In the genomic region with DNA sequence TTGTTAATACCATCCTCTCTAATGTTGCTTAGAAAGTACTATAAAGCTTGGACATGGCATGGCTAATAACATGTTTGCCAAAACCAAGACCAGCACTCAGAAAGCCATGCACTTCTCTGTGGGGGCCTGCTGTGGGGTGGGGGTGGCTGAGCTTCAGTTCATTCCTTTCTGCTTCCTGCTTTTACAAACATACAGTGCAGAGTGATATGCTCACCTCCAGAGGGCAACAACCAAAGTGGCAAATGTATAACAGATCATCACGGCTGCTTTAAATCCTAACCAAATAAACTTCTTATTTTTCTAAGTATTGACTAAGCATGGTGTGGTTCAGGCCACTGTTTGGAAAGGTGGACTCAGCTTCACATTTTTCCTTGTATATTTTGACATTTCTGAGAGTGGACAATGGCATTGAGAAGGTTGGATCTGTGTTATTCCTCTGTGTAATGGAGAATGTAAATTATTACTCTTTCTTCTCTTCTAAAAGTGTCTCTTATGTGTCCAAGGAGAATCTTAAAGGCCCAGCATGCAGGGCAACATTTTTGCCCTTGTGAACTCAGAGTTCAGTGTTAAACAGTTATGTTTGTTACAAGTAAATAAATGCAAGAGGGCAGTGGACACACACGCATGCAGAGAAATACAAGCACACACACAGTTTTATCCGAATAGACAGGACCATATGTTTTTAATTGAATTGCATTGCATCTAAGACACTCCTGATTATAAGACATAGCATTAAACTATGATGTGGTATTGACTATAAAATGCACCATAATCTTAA, we compare ENCODE assay signal across 20 cellular contexts.
DNase-seq lines count a peak whose midpoint lies in the region; ATAC-seq, FAIRE-seq and TF ChIP-seq lines count a peak whose summit lies in the region.
"Had no signal": no experiment of that assay in that cellular context is flagged by ENCODE, and none has a peak within 500 bp of the region (broad histone marks: within the 10 kb centered on the region; RNA-seq: fewer than 3 reads in every experiment).

No MANE protein-coding gene starts in this region.

- no peaks in the 10 kb centered on the region for H3K4me1 ChIP-seq in keratinocyte (ENCODE audit: control insufficient read depth, extremely low read depth, insufficient read depth, low read length)
- H3K4me1 ChIP-seq: left lung had no signal

- no peak overlapping the region for H3K27ac Mint-ChIP-seq in activated CD8-positive, alpha-beta memory T cell treated with anti-CD3 and anti-CD28 coated beads, Interleukin-2, amount 10 ng/mL, durations not matched to agents 7 days and 5 days
- H3K27ac Mint-ChIP-seq: CD4-positive, CD25-positive, alpha-beta regulatory T cell; naive thymus-derived CD4-positive, alpha-beta T cell had no signal

- no peaks in the 10 kb centered on the region for H3K79me2 ChIP-seq in keratinocyte (ENCODE audit: control insufficient read depth, insufficient read depth, low read length)

- no peaks in the 10 kb centered on the region for H3K27me3 ChIP-seq in WERI-Rb-1 (ENCODE audit: insufficient read depth, low read depth, severe bottlenecking)
- no peaks in the 10 kb centered on the region for H3K27me3 ChIP-seq in keratinocyte (ENCODE audit: control insufficient read depth, extremely low read depth, insufficient read depth, low read length)
- H3K27me3 ChIP-seq: left lung, tibial nerve had no signal

- no peak for ATAC-seq in activated CD8-positive, alpha-beta memory T cell treated with anti-CD3 and anti-CD28 coated beads, Interleukin-2, amount 10 ng/mL, durations not matched to agents 7 days and 5 days
- ATAC-seq in GM19351 (IDR thresholded peaks at IDR 0.05; ENCODE audit: unreplicated experiment): no peak
- ATAC-seq: esophagus mucosa; left lung; naive thymus-derived CD4-positive, alpha-beta T cell had no signal

- no peak overlapping the region for H2AFZ ChIP-seq in keratinocyte (ENCODE audit: control insufficient read depth, low read length)
- H2AFZ ChIP-seq: GM23248 had no signal

- peaks cover 12% of the 10 kb centered on the region for H3K27me3 Mint-ChIP-seq in activated CD8-positive, alpha-beta memory T cell treated with anti-CD3 and anti-CD28 coated beads, Interleukin-2, amount 10 ng/mL, durations not matched to agents 7 days and 5 days

- DNase-seq in GM12864 (ENCODE audit: low read depth): no peak
- peak; percentile 1 for DNase-seq in LNCaP clone FGC (ENCODE audit: low read depth)
- DNase-seq in WERI-Rb-1: no peak
- DNase-seq in keratinocyte (ENCODE audit: low read depth, low spot score): no peak
- DNase-seq in COLO668 (lab: John Stamatoyannopoulos, UW; ENCODE audit: unreplicated experiment): no peak
- no peak for DNase-seq in pons (ENCODE audit: low spot score)
- no peak for DNase-seq in activated CD8-positive, alpha-beta memory T cell treated with anti-CD3 and anti-CD28 coated beads, Interleukin-2, amount 10 ng/mL, durations not matched to agents 7 days and 5 days
- DNase-seq: activated CD4-positive, alpha-beta T cell treated with anti-CD3 and anti-CD28 coated beads, Interleukin-2, amount 50 U/mL, for 48 hours; amniotic stem cell; cortex of kidney; GM23248; left lung; naive thymus-derived CD4-positive, alpha-beta T cell; NCI-H510A treated with DMSO at 0.1 percent for 48 hours; stimulated activated CD8-positive, alpha-beta memory T cell treated with anti-CD3 and anti-CD28 coated beads, Interleukin-4, amount 100 ng/mL, for 48 hours; T1000 had no signal

- no peaks in the 10 kb centered on the region for H3K9me1 ChIP-seq in keratinocyte (ENCODE audit: control insufficient read depth, extremely low read depth, insufficient read depth, low read length)

- H3K4me3 Mint-ChIP-seq in activated CD8-positive, alpha-beta memory T cell treated with anti-CD3 and anti-CD28 coated beads, Interleukin-2, amount 10 ng/mL, durations not matched to agents 7 days and 5 days: no peak overlapping the region
- H3K4me3 Mint-ChIP-seq: CD4-positive, CD25-positive, alpha-beta regulatory T cell; naive thymus-derived CD4-positive, alpha-beta T cell had no signal

- no peak overlapping the region for H3K4me2 ChIP-seq in keratinocyte (ENCODE audit: control insufficient read depth, extremely low read depth, insufficient read depth, low read depth, low read length)

- H4K20me1 ChIP-seq in keratinocyte (ENCODE audit: control insufficient read depth, extremely low read depth, insufficient read depth, low read length): no peaks in the 10 kb centered on the region

- H3K27ac ChIP-seq in WERI-Rb-1: no peak overlapping the region
- H3K27ac ChIP-seq in keratinocyte (ENCODE audit: control insufficient read depth, insufficient read depth, low read length): no peak overlapping the region
- H3K27ac ChIP-seq: GM23248, left lung, tibial nerve had no signal

- H3K9me3 ChIP-seq in WERI-Rb-1 (ENCODE audit: severe bottlenecking): no peaks in the 10 kb centered on the region
- no peaks in the 10 kb centered on the region for H3K9me3 ChIP-seq in keratinocyte (ENCODE audit: control insufficient read depth, low read depth, low read length)
- H3K9me3 ChIP-seq: left lung, tibial nerve had no signal

- H3K4me3 ChIP-seq in GM12864 (ENCODE audit: low read depth, low read length) (no peak overlapping the region), LNCaP clone FGC (ENCODE audit: low read depth, low read length) (no peak overlapping the region), WERI-Rb-1 (ENCODE audit: low read depth, low read length) (no peak overlapping the region), keratinocyte (ENCODE audit: control insufficient read depth in 2 of 3, extremely low read depth in 1 of 3, insufficient read depth in 2 of 3, low read depth in 1 of 3, low read length in 3 of 3) (no peak overlapping the region)
- H3K4me3 ChIP-seq: GM23248, left lung, tibial nerve had no signal

- no peaks in the 10 kb centered on the region for H3K36me3 Mint-ChIP-seq in activated CD8-positive, alpha-beta memory T cell treated with anti-CD3 and anti-CD28 coated beads, Interleukin-2, amount 10 ng/mL, durations not matched to agents 7 days and 5 days
- H3K36me3 Mint-ChIP-seq: CD4-positive, CD25-positive, alpha-beta regulatory T cell; naive thymus-derived CD4-positive, alpha-beta T cell had no signal

- H3K9ac ChIP-seq in keratinocyte (ENCODE audit: control insufficient read depth, extremely low read depth, insufficient read depth, low read length): no peak overlapping the region
- H3K9ac ChIP-seq: GM23248 had no signal

- dilution Hi-C loops in keratinocyte (cut with MboI; ENCODE audit: extremely low pct_ligation_motif_present, low sequenced_read_pairs): no loop called here

- H3K9me3 Mint-ChIP-seq in activated CD8-positive, alpha-beta memory T cell treated with anti-CD3 and anti-CD28 coated beads, Interleukin-2, amount 10 ng/mL, durations not matched to agents 7 days and 5 days (ENCODE audit: low read depth): no peaks in the 10 kb centered on the region

- H3K36me3 ChIP-seq in WERI-Rb-1 (no peaks in the 10 kb centered on the region), keratinocyte (ENCODE audit: control insufficient read depth in 2 of 2, extremely low read depth in 1 of 2, insufficient read depth in 2 of 2, low read length in 2 of 2) (no peaks in the 10 kb centered on the region)
- H3K36me3 ChIP-seq: left lung, tibial nerve had no signal

- TF ChIP-seq CTCF in GM12864 (IDR thresholded peaks at IDR 0.05; ENCODE audit: low read depth, low read length, missing control alignments) (peak; percentile 17), LNCaP clone FGC (IDR thresholded peaks at IDR 0.05; ENCODE audit: control insufficient read depth, extremely low read depth, insufficient read depth) (peak; percentile 20; the same call in 1 of the 2 replicates), WERI-Rb-1 (IDR thresholded peaks at IDR 0.05; ENCODE audit: low read depth, low read length) (peak; percentile 36; the same call in 1 of the 2 replicates), keratinocyte (optimal IDR thresholded peaks at IDR 0.05 in 1 of 3, IDR thresholded peaks at IDR 0.05 in 1 of 3, conservative IDR thresholded peaks at IDR 0.05 in 1 of 3; ENCODE audit: extremely low read depth in 1 of 3, insufficient read depth in 2 of 3, low read length in 3 of 3) (peak in 2 of 3 experiments; percentile 3 to 7)

- FAIRE-seq in keratinocyte (lab: Jason Lieb, UNC): no peak

- CTCF ChIA-PET in activated CD8-positive, alpha-beta memory T cell treated with anti-CD3 and anti-CD28 coated beads, Interleukin-2, amount 10 ng/mL, durations not matched to agents 7 days and 5 days (lab: Charles Lee): no interaction called here

- no peaks in the 10 kb centered on the region for H3K4me1 Mint-ChIP-seq in activated CD8-positive, alpha-beta memory T cell treated with anti-CD3 and anti-CD28 coated beads, Interleukin-2, amount 10 ng/mL, durations not matched to agents 7 days and 5 days
- H3K4me1 Mint-ChIP-seq: CD4-positive, CD25-positive, alpha-beta regulatory T cell; naive thymus-derived CD4-positive, alpha-beta T cell had no signal
